ENCODE assay signal across 15 cellular contexts in genomic region chr19:18099623-18099995, GRCh38. TPM values are rescaled to one million over a fixed set of nuclear protein-coding genes. Genes with fewer than 3 reads are reported as not detected.
DNase-seq lines count a peak whose midpoint lies in the region; ATAC-seq and TF ChIP-seq lines count a peak whose summit lies in the region.
"Had no signal": no experiment of that assay in that cellular context is flagged by ENCODE, and none has a peak within 500 bp of the region (broad histone marks: within the 10 kb centered on the region; RNA-seq: fewer than 3 reads in every experiment).

No MANE protein-coding gene starts in this region.

- TF ChIP-seq CTCF in coronary artery (IDR thresholded peaks at IDR 0.05), result no peak

- H3K27ac ChIP-seq in coronary artery, result no peak overlapping the region
- H3K27ac ChIP-seq: HL-60, uterus had no signal

- no peak for ATAC-seq in stimulated activated naive CD8-positive, alpha-beta T cell treated with anti-CD3 and anti-CD28 coated beads, Interleukin-15, Interleukin-2, amounts not matched to agents 100 U/mL and 50 U/mL, for 24 hours
- ATAC-seq in T-cell (replicated peaks in 1 of 4) (no peak), HG02884 (IDR thresholded peaks at IDR 0.05; ENCODE audit: unreplicated experiment) (no peak), GM18909 (IDR thresholded peaks at IDR 0.05; ENCODE audit: poor library complexity, unreplicated experiment) (no peak), HG02571 (IDR thresholded peaks at IDR 0.05; ENCODE audit: unreplicated experiment) (no peak)
- no peak for ATAC-seq in effector memory CD8-positive, alpha-beta T cell (replicated peaks)

- no peaks in the 10 kb centered on the region for H3K9me3 Mint-ChIP-seq in stimulated activated naive CD8-positive, alpha-beta T cell treated with anti-CD3 and anti-CD28 coated beads, Interleukin-15, Interleukin-2, amounts not matched to agents 100 ng/mL and 50 ng/mL, for 24 hours
- H3K9me3 Mint-ChIP-seq in T-cell, result no peaks in the 10 kb centered on the region
- H3K9me3 Mint-ChIP-seq in effector memory CD8-positive, alpha-beta T cell, result no peaks in the 10 kb centered on the region

- peaks cover 36% of the 10 kb centered on the region for H3K4me1 Mint-ChIP-seq in stimulated activated naive CD8-positive, alpha-beta T cell treated with anti-CD3 and anti-CD28 coated beads, Interleukin-15, Interleukin-2, amounts not matched to agents 100 ng/mL and 50 ng/mL, for 24 hours (ENCODE audit: low read depth)
- peaks cover 35 to 45% (median 42%) of the 10 kb centered on the region in 3 donors for H3K4me1 Mint-ChIP-seq in T-cell
- peaks cover 28 to 34% of the 10 kb centered on the region in 2 donors for H3K4me1 Mint-ChIP-seq in effector memory CD8-positive, alpha-beta T cell (ENCODE audit: low read depth in 2 of 2)

- H3K27ac Mint-ChIP-seq in stimulated activated naive CD8-positive, alpha-beta T cell treated with anti-CD3 and anti-CD28 coated beads, Interleukin-15, Interleukin-2, amounts not matched to agents 100 ng/mL and 50 ng/mL, for 24 hours, result peak overlapping the region; percentile 83
- H3K27ac Mint-ChIP-seq in T-cell, result peak overlapping the region; percentile 37 to 44
- peak overlapping the region; percentile 23 to 84 for H3K27ac Mint-ChIP-seq in effector memory CD8-positive, alpha-beta T cell

- DNase-seq in stimulated activated naive CD8-positive, alpha-beta T cell treated with anti-CD3 and anti-CD28 coated beads, Interleukin-15, Interleukin-2, amounts not matched to agents 100 U/mL and 50 U/mL, for 24 hours, result no peak
- DNase-seq in T-cell, result no peak
- DNase-seq in effector memory CD8-positive, alpha-beta T cell, result no peak
- DNase-seq in coronary artery (ENCODE audit: low spot score), result no peak
- DNase-seq: DND-41, foreskin fibroblast, NCI-H2081, NCI-H748 treated with DMSO at 0.1 percent for 48 hours, uterus had no signal

- POLR2A ChIA-PET in T-cell (lab: Charles Lee), result no interaction called here

- H3K27me3 Mint-ChIP-seq in stimulated activated naive CD8-positive, alpha-beta T cell treated with anti-CD3 and anti-CD28 coated beads, Interleukin-15, Interleukin-2, amounts not matched to agents 100 ng/mL and 50 ng/mL, for 24 hours, result no peaks in the 10 kb centered on the region
- no peaks in the 10 kb centered on the region for H3K27me3 Mint-ChIP-seq in T-cell
- H3K27me3 Mint-ChIP-seq in effector memory CD8-positive, alpha-beta T cell, result no peaks in the 10 kb centered on the region

- CTCF ChIA-PET in T-cell (lab: Charles Lee), result no interaction called here

- no peak overlapping the region for H3K4me3 ChIP-seq in coronary artery
- H3K4me3 ChIP-seq: uterus had no signal

- H3K36me3 Mint-ChIP-seq in stimulated activated naive CD8-positive, alpha-beta T cell treated with anti-CD3 and anti-CD28 coated beads, Interleukin-15, Interleukin-2, amounts not matched to agents 100 ng/mL and 50 ng/mL, for 24 hours (ENCODE audit: low read depth), result no peaks in the 10 kb centered on the region
- H3K36me3 Mint-ChIP-seq in T-cell, result peaks cover 2% of the 10 kb centered on the region
- peaks cover 11% of the 10 kb centered on the region for H3K36me3 Mint-ChIP-seq in effector memory CD8-positive, alpha-beta T cell (ENCODE audit: insufficient read depth)

- H3K4me3 Mint-ChIP-seq in stimulated activated naive CD8-positive, alpha-beta T cell treated with anti-CD3 and anti-CD28 coated beads, Interleukin-15, Interleukin-2, amounts not matched to agents 100 ng/mL and 50 ng/mL, for 24 hours, result peak overlapping the region; percentile 88
- peak overlapping the region; percentile 81 to 90 (median 85) for H3K4me3 Mint-ChIP-seq in T-cell
- H3K4me3 Mint-ChIP-seq in effector memory CD8-positive, alpha-beta T cell, result peak overlapping the region; percentile 75 to 89

RNA-seq across cellular contexts. Expression of gene MAST3, which starts 2.0 kb away (rescaled TPM):
- total RNA-seq in T-cell, result 10 to 100 TPM; 42.0 to 60.2 (median 53.2) TPM

RNA-seq across cellular contexts. Expression of gene IL12RB1, which starts 12.9 kb away (rescaled TPM):
- 10 to 100 TPM; 26.3 to 45.2 (median 39.3) TPM for total RNA-seq in T-cell
- total RNA-seq: pulmonary artery endothelial cell had no signal

RNA-seq across cellular contexts. Expression of gene PIK3R2, which starts 53.4 kb away (rescaled TPM):
- total RNA-seq in T-cell, result 10 to 100 TPM; 11.8 to 25.5 (median 17.6) TPM
